In genomic region chr10:72272689-72273409, GRCh38 we compare ENCODE assay signal across 1 cellular context.
A peak's percentile ranks its signal among the peaks of the same experiment; 100 is the strongest.
TF ChIP-seq lines count a peak whose summit lies in the region.

No MANE protein-coding gene starts in this region.

TF ChIP-seq in H1, 55 proteins besides CTCF, POLR2A, EP300 and RAD21 (continued from another document):
- TF ChIP-seq MAFK (IDR thresholded peaks at IDR 0.05; ENCODE audit: low read depth, low read length) = no peak
- TF ChIP-seq POLR2AphosphoS5 (IDR thresholded peaks at IDR 0.05; ENCODE audit: low read depth, low read length) = peak; percentile 66
- peak; percentile 30; the same call in 1 of the 2 replicates for TF ChIP-seq ATF3 (IDR thresholded peaks at IDR 0.05; ENCODE audit: insufficient read depth, low read depth, low read length)
- TF ChIP-seq SUZ12 (IDR thresholded peaks at IDR 0.05; ENCODE audit: low read length) = no peak
- peak in 1 of 2 experiments; percentile 58; a peak in 1 of 4 replicates for TF ChIP-seq SIN3A (conservative IDR thresholded peaks at IDR 0.05 in 1 of 2, IDR thresholded peaks at IDR 0.05 in 1 of 2; ENCODE audit: low read depth in 1 of 2, low read length in 2 of 2)
- TF ChIP-seq JUND (IDR thresholded peaks at IDR 0.05; ENCODE audit: low read length) = peak; percentile 58; the same call in 1 of the 2 replicates
- TF ChIP-seq ASH2L (IDR thresholded peaks at IDR 0.05; ENCODE audit: low read length) = peak; percentile 70
- TF ChIP-seq SP4 (IDR thresholded peaks at IDR 0.05; ENCODE audit: low read length) = peak; percentile 74; the same call in 1 of the 2 replicates
- peak; percentile 77 for TF ChIP-seq EGR1 (IDR thresholded peaks at IDR 0.05; ENCODE audit: borderline replicate concordance, low read depth, low read length)
- TF ChIP-seq CTBP2 (IDR thresholded peaks at IDR 0.05; ENCODE audit: borderline replicate concordance, insufficient read depth, insufficient read length, low read length) = peak; percentile 59
- no peak for TF ChIP-seq E2F6 (IDR thresholded peaks at IDR 0.05)
- no peak for TF ChIP-seq SRF (IDR thresholded peaks at IDR 0.05; ENCODE audit: low read depth, low read length)
- peak in 1 of 2 experiments; percentile 65; a peak in 1 of 4 replicates for TF ChIP-seq HDAC2 (IDR thresholded peaks at IDR 0.05; ENCODE audit: borderline replicate concordance in 1 of 2, low read depth in 2 of 2, low read length in 2 of 2)
- 0 out of 2 replicates have a peak, but pooled peaks have one; percentile 28 for TF ChIP-seq TEAD4 (IDR thresholded peaks at IDR 0.05; ENCODE audit: low read depth, low read length)
- peak; percentile 67; the same call in 1 of the 2 replicates for TF ChIP-seq SP1 (IDR thresholded peaks at IDR 0.05; ENCODE audit: low read depth, low read length)
- TF ChIP-seq TAF7 (optimal IDR thresholded peaks at IDR 0.05; ENCODE audit: borderline replicate concordance, low read depth, low read length) = peak; percentile 14
- peak; percentile 69 for TF ChIP-seq MAX (IDR thresholded peaks at IDR 0.05)
- TF ChIP-seq TCF12 (IDR thresholded peaks at IDR 0.05; ENCODE audit: low read depth, low read length) = no peak
- no peak for TF ChIP-seq KDM4A (IDR thresholded peaks at IDR 0.05; ENCODE audit: low read depth, low read length, severe bottlenecking)
- TF ChIP-seq RXRA (IDR thresholded peaks at IDR 0.05; ENCODE audit: insufficient read depth, low read depth, low read length) = no peak
- peak; percentile 64; the same call in 1 of the 2 replicates for TF ChIP-seq PHF8 (conservative IDR thresholded peaks at IDR 0.05; ENCODE audit: low read depth, low read length)
- peak; percentile 16 for TF ChIP-seq EZH2 (IDR thresholded peaks at IDR 0.05; ENCODE audit: low read depth, low read length, severe bottlenecking)
- peak; percentile 98 for TF ChIP-seq FOSL1 (IDR thresholded peaks at IDR 0.05; ENCODE audit: insufficient read depth, low read depth, low read length)
- peak; percentile 54 for TF ChIP-seq TBP (IDR thresholded peaks at IDR 0.05; ENCODE audit: low read depth, low read length)
- TF ChIP-seq ATF2 (IDR thresholded peaks at IDR 0.05; ENCODE audit: low read length) = peak; percentile 46; the same call in 1 of the 2 replicates
- peak; percentile 96 for TF ChIP-seq CEBPB (IDR thresholded peaks at IDR 0.05; ENCODE audit: low read depth, low read length)
- TF ChIP-seq CHD2 (IDR thresholded peaks at IDR 0.05; ENCODE audit: low read length) = peak; percentile 24; the same call in 1 of the 2 replicates
